ENCODE assay signal across 8 cellular contexts in the genomic region with DNA sequence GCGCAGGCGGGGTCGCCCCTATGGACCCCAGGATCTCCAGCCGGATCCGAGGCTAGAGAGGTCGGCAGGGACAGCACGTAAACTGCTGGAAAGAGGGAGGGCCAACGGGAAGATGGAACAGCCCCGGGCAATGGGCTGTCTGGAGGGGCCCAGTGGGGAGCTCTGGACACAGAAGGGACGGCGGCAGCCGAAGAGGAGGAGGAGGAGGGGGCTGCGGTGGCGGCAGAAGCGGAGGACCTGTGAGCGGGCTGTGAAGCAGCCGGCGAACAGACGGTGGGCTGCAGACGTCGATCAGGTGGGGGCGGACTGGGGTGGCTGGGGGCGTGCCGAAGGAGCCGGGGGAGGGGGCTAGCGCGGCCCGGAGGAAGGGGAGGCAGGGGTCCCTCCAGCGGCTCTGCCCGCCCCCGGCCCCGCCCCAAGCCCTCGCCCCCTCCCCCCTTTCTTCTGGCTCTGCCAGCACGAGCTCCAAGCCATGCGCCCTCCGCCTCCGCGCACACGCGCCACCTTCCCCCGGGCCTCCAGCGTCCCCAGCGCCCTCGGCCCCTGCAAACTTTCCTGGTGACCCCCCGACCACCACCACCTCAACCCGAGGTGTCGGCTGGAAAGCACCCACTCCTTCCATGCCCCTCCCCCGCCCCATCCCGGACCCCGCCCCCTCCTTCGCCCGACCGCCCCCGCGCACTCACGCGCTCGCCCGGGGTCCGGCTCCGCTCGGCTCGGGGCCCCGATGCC. TPM values are rescaled to one million over a fixed set of nuclear protein-coding genes. Genes with fewer than 3 reads are reported as not detected.
DNase-seq lines count a peak whose midpoint lies in the region; ATAC-seq lines count a peak whose summit lies in the region.

No MANE protein-coding gene starts in this region.

- DNase-seq in CD4-positive, CD25-positive, alpha-beta regulatory T cell, result peak in 2 of 3 donors; percentile 20 to 28
- DNase-seq in NCI-H82 treated with DMSO at 0.1 percent for 48 hours (lab: John Stamatoyannopoulos, UW; ENCODE audit: unreplicated experiment) (peak; percentile 45), astrocyte of the hippocampus (ENCODE audit: low read depth, low spot score) (peak; percentile 76), SKM-1 treated with dmso at 0.1 percent for 144 hours (lab: John Stamatoyannopoulos, UW; ENCODE audit: unreplicated experiment) (no peak)

- peak overlapping the region; percentile 84 to 94 (median 89) for H3K4me3 Mint-ChIP-seq in CD4-positive, CD25-positive, alpha-beta regulatory T cell

- peaks cover 0 to 57% (median 31%) of the 10 kb centered on the region in 4 donors for H3K4me1 Mint-ChIP-seq in CD4-positive, CD25-positive, alpha-beta regulatory T cell

- peak overlapping the region; percentile 83 for H3K27ac ChIP-seq in CD4-positive, CD25-positive, alpha-beta regulatory T cell (ENCODE audit: insufficient read depth, low read length, poor library complexity, severe bottlenecking)
- peak overlapping the region; percentile 78 to 97 (median 92) for H3K27ac ChIP-seq in skin epidermis

- no peak overlapping the region for H3K4me3 ChIP-seq in CD4-positive, CD25-positive, alpha-beta regulatory T cell (ENCODE audit: low read depth, low read length)
- H3K4me3 ChIP-seq in iPS-18c (ENCODE audit: insufficient read depth, low read depth, low read length), result peak overlapping the region; percentile 78
- H3K4me3 ChIP-seq in skin epidermis, result peak overlapping the region; percentile 74 to 92 (median 82)

- H3K36me3 Mint-ChIP-seq in CD4-positive, CD25-positive, alpha-beta regulatory T cell, result peaks cover 35% of the 10 kb centered on the region

- no peak for ATAC-seq in CD4-positive, CD25-positive, alpha-beta regulatory T cell (ENCODE audit: low read depth in 2 of 2)
- ATAC-seq in GM21360 (IDR thresholded peaks at IDR 0.05; ENCODE audit: unreplicated experiment) (peak; percentile 14), GM18870 (IDR thresholded peaks at IDR 0.05; ENCODE audit: unreplicated experiment) (no peak)

- peak overlapping the region; percentile 48 to 91 (median 58) for H3K27ac Mint-ChIP-seq in CD4-positive, CD25-positive, alpha-beta regulatory T cell

- no peaks in the 10 kb centered on the region for H3K27me3 Mint-ChIP-seq in CD4-positive, CD25-positive, alpha-beta regulatory T cell

- H3K4me1 ChIP-seq in CD4-positive, CD25-positive, alpha-beta regulatory T cell (ENCODE audit: control insufficient read depth, insufficient read depth, low read length, poor library complexity, severe bottlenecking), result peaks cover 19% of the 10 kb centered on the region

- no peaks in the 10 kb centered on the region for H3K27me3 ChIP-seq in CD4-positive, CD25-positive, alpha-beta regulatory T cell (ENCODE audit: control insufficient read depth, insufficient read depth, low read length)

- no peaks in the 10 kb centered on the region for H3K9me3 Mint-ChIP-seq in CD4-positive, CD25-positive, alpha-beta regulatory T cell

- H3K36me3 ChIP-seq in CD4-positive, CD25-positive, alpha-beta regulatory T cell (ENCODE audit: control insufficient read depth, insufficient read depth, low read length), result peaks cover 22% of the 10 kb centered on the region

- no peaks in the 10 kb centered on the region for H3K9me3 ChIP-seq in CD4-positive, CD25-positive, alpha-beta regulatory T cell (ENCODE audit: control insufficient read depth in 2 of 2, low read length in 2 of 2)
- no peaks in the 10 kb centered on the region for H3K9me3 ChIP-seq in iPS-18c (ENCODE audit: control insufficient read depth, insufficient read depth, low read length)

RNA-seq across cellular contexts. Expression of a gene that starts 0.4 kb away (rescaled TPM):
- total RNA-seq in CD4-positive, CD25-positive, alpha-beta regulatory T cell, result 16.3 TPM
- 1 to 10 TPM; 1.5 to 4.5 (median 2.0) TPM for polyA plus RNA-seq in CD4-positive, CD25-positive, alpha-beta regulatory T cell

RNA-seq across cellular contexts. Expression of a gene that starts 11.4 kb away (rescaled TPM):
- total RNA-seq in CD4-positive, CD25-positive, alpha-beta regulatory T cell, result 54.6 TPM
- polyA plus RNA-seq in CD4-positive, CD25-positive, alpha-beta regulatory T cell, result 10 to 100 TPM; 20.5 to 29.5 (median 27.2) TPM

RNA-seq across cellular contexts. Expression of a gene that starts 13.8 kb away (rescaled TPM):
- total RNA-seq in CD4-positive, CD25-positive, alpha-beta regulatory T cell, result not detected
- not detected for polyA plus RNA-seq in CD4-positive, CD25-positive, alpha-beta regulatory T cell

RNA-seq across cellular contexts. Expression of a gene that starts 56.6 kb away (rescaled TPM):
- not detected for total RNA-seq in CD4-positive, CD25-positive, alpha-beta regulatory T cell
- not detected for polyA plus RNA-seq in CD4-positive, CD25-positive, alpha-beta regulatory T cell
